In the genomic region with DNA sequence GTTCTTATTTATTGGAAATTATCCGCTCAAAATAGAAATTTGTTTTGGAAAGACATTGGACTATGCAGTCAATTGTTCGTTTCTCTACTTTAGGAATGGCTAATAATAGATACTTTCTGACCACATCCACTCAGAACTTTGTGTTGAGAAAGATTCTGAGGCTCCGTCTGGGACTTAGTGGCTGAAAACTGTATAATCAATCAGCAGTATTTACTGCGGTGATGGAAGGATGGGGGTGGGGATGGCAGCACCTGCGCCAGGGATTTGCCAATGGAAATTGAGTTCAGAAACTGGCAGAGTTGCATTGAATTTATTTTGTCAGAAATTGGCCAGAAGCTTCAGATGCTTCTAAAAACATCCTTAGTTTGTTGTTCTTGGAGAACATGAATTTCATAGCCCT, we compare ENCODE assay signal across 17 cellular contexts.
"Had no signal": no experiment of that assay in that cellular context is flagged by ENCODE, and none has a peak within 500 bp of the region (broad histone marks: within the 10 kb centered on the region; RNA-seq: fewer than 3 reads in every experiment).

No MANE protein-coding gene starts in this region.

- H3K9me3 Mint-ChIP-seq: activated B cell treated with CpG ODN at 0.5 μM for 24 hours; activated CD4-positive, alpha-beta memory T cell treated with anti-CD3 and anti-CD28 coated beads, Interleukin-2, amount 10 ng/mL, durations not matched to agents 7 days and 5 days; naive thymus-derived CD8-positive, alpha-beta T cell; stimulated activated naive B cell treated with anti-CD40 and anti-IgM and Interleukin-4, amounts not matched to agents 10 μg/mL and 1 μg/mL and 100 μg/mL, for 72 hours; T-helper 2 cell treated with Interferon-gamma antibody and Interleukin-4, amounts not matched to agents 5 μg/mL and 100 μg/mL, for 36 hours; type B pancreatic cell had no signal

- H3K27ac Mint-ChIP-seq: activated B cell treated with CpG ODN at 0.5 μM for 24 hours; activated CD4-positive, alpha-beta memory T cell treated with anti-CD3 and anti-CD28 coated beads, Interleukin-2, amount 10 ng/mL, durations not matched to agents 7 days and 5 days; activated CD8-positive, alpha-beta memory T cell treated with anti-CD3 and anti-CD28 coated beads, Interleukin-2, amount 10 ng/mL, durations not matched to agents 7 days and 5 days; activated naive CD8-positive, alpha-beta T cell; naive thymus-derived CD8-positive, alpha-beta T cell; stimulated activated naive B cell treated with anti-CD40 and anti-IgM and Interleukin-4, amounts not matched to agents 10 μg/mL and 1 μg/mL and 100 μg/mL, for 72 hours; T-helper 2 cell treated with Interferon-gamma antibody and Interleukin-4, amounts not matched to agents 5 μg/mL and 100 μg/mL, for 36 hours; type B pancreatic cell had no signal

- DNase-seq: activated B cell treated with CpG ODN at 0.5 μM for 24 hours; activated CD4-positive, alpha-beta memory T cell treated with anti-CD3 and anti-CD28 coated beads, Interleukin-2, amount 10 ng/mL, durations not matched to agents 7 days and 5 days; activated CD4-positive, alpha-beta T cell treated with anti-CD3 and anti-CD28 coated beads for 4 hours; activated CD8-positive, alpha-beta memory T cell treated with anti-CD3 and anti-CD28 coated beads, Interleukin-2, amount 10 ng/mL, durations not matched to agents 7 days and 5 days; head of caudate nucleus; mesenchymal stem cell; naive thymus-derived CD8-positive, alpha-beta T cell; ovary; right lobe of liver; spleen; stimulated activated naive B cell treated with anti-CD40 and anti-IgM and Interleukin-4, amounts not matched to agents 10 μg/mL and 1 μg/mL and 100 μg/mL, for 72 hours had no signal

- H3K9me3 ChIP-seq: ovary, right lobe of liver, spleen had no signal

- FAIRE-seq: frontal cortex, TTC549 had no signal

- H3K27ac ChIP-seq: ovary, right lobe of liver, spleen had no signal

- H3K4me1 ChIP-seq: right lobe of liver, spleen had no signal

- H3K4me3 ChIP-seq: cardiac muscle cell, ovary, right lobe of liver, spleen had no signal

- H3K4me1 Mint-ChIP-seq: activated CD4-positive, alpha-beta memory T cell treated with anti-CD3 and anti-CD28 coated beads, Interleukin-2, amount 10 ng/mL, durations not matched to agents 7 days and 5 days; activated CD8-positive, alpha-beta memory T cell treated with anti-CD3 and anti-CD28 coated beads, Interleukin-2, amount 10 ng/mL, durations not matched to agents 7 days and 5 days; naive thymus-derived CD8-positive, alpha-beta T cell; stimulated activated naive B cell treated with anti-CD40 and anti-IgM and Interleukin-4, amounts not matched to agents 10 μg/mL and 1 μg/mL and 100 μg/mL, for 72 hours had no signal

- H3K36me3 Mint-ChIP-seq: activated CD8-positive, alpha-beta memory T cell treated with anti-CD3 and anti-CD28 coated beads, Interleukin-2, amount 10 ng/mL, durations not matched to agents 7 days and 5 days; activated naive CD8-positive, alpha-beta T cell; naive thymus-derived CD8-positive, alpha-beta T cell; stimulated activated naive B cell treated with anti-CD40 and anti-IgM and Interleukin-4, amounts not matched to agents 10 μg/mL and 1 μg/mL and 100 μg/mL, for 72 hours; type B pancreatic cell had no signal

- H3K27me3 ChIP-seq: cardiac muscle cell, ovary, right lobe of liver, spleen had no signal

- H3K36me3 ChIP-seq: cardiac muscle cell, ovary, right lobe of liver, spleen had no signal

- H3K4me3 Mint-ChIP-seq: activated B cell treated with CpG ODN at 0.5 μM for 24 hours; activated CD4-positive, alpha-beta memory T cell treated with anti-CD3 and anti-CD28 coated beads, Interleukin-2, amount 10 ng/mL, durations not matched to agents 7 days and 5 days; activated CD8-positive, alpha-beta memory T cell treated with anti-CD3 and anti-CD28 coated beads, Interleukin-2, amount 10 ng/mL, durations not matched to agents 7 days and 5 days; activated naive CD8-positive, alpha-beta T cell; naive thymus-derived CD8-positive, alpha-beta T cell; stimulated activated naive B cell treated with anti-CD40 and anti-IgM and Interleukin-4, amounts not matched to agents 10 μg/mL and 1 μg/mL and 100 μg/mL, for 72 hours; T-helper 2 cell treated with Interferon-gamma antibody and Interleukin-4, amounts not matched to agents 5 μg/mL and 100 μg/mL, for 36 hours; type B pancreatic cell had no signal
